Comparison of ENCODE assay signal across 7 cellular contexts in genomic region chr5:159773062-159773924, GRCh38.
DNase-seq lines count a peak whose midpoint lies in the region; ATAC-seq and TF ChIP-seq lines count a peak whose summit lies in the region.

No MANE protein-coding gene starts in this region.

- peak overlapping the region; percentile 64 for H3K4me3 ChIP-seq in coronary artery

- peak overlapping the region; percentile 77 to 89 for H3K27ac ChIP-seq in coronary artery

- no peak for TF ChIP-seq CTCF in GM13976 (IDR thresholded peaks at IDR 0.05; ENCODE audit: borderline replicate concordance, control extremely low read depth, extremely low read depth, insufficient read depth, missing control alignments)
- peak; percentile 45; the same call in 1 of the 2 replicates for TF ChIP-seq CTCF in HFFc6 (IDR thresholded peaks at IDR 0.05)
- TF ChIP-seq CTCF in coronary artery (IDR thresholded peaks at IDR 0.05) = no peak

- H3K4me1 Mint-ChIP-seq in HFFc6 (ENCODE audit: low read depth) = peaks cover 65% of the 10 kb centered on the region

- in situ Hi-C loops in GM13976 (cut with MboI; ENCODE audit: low sequenced_read_pairs, unreplicated experiment) = no loop called here

- H3K9me3 Mint-ChIP-seq in HFFc6 = no peaks in the 10 kb centered on the region

- peak overlapping the region; percentile 66 for H3K4me3 Mint-ChIP-seq in HFFc6

- peaks cover 4% of the 10 kb centered on the region; the same call in 1 of the 2 replicates for H3K27me3 Mint-ChIP-seq in HFFc6 (ENCODE audit: insufficient read depth)

- H3K36me3 Mint-ChIP-seq in HFFc6 (ENCODE audit: low read depth) = peaks cover 7% of the 10 kb centered on the region

- peak overlapping the region; percentile 73 for H3K27ac Mint-ChIP-seq in HFFc6

- peak; percentile 84 for DNase-seq in GM13976 (ENCODE audit: low spot score)
- peak; percentile 84 for DNase-seq in HFFc6
- DNase-seq in NCI-H1092 treated with DMSO at 0.1 percent for 48 hours (lab: John Stamatoyannopoulos, UW) = peak; percentile 29
- DNase-seq in activated CD4-positive, alpha-beta T cell treated with anti-CD3 and anti-CD28 coated beads, Interleukin-2, amount 50 U/mL, for 1 hour = peak; percentile 47
- peak; percentile 94 for DNase-seq in coronary artery (ENCODE audit: low spot score)
- peak; percentile 52 for DNase-seq in left lobe of liver (ENCODE audit: low spot score)
- peak; percentile 81 to 87 for DNase-seq in stimulated activated CD4-positive, alpha-beta T cell treated with anti-CD3 and anti-CD28 coated beads, Interleukin-2, amount 100 ng/mL, for 24 hours

- ATAC-seq in left lobe of liver = peak; percentile 84

Comparison
In these comparisons a context has a peak if more than half of its experiments do, and no peak if none do; other contexts are left out.
1. Peak in every context shown above with its lines: DNase-seq, ATAC-seq, H3K4me3 ChIP-seq and H3K27ac ChIP-seq.
2. DNase-seq: peak in every context shown above with its lines; median percentile 94 in coronary artery; 84 in GM13976; 84 in HFFc6; 84 in stimulated activated CD4-positive, alpha-beta T cell treated with anti-CD3 and anti-CD28 coated beads, Interleukin-2, amount 100 ng/mL, for 24 hours; 52 in left lobe of liver; 47 in activated CD4-positive, alpha-beta T cell treated with anti-CD3 and anti-CD28 coated beads, Interleukin-2, amount 50 U/mL, for 1 hour; 29 in NCI-H1092 treated with DMSO at 0.1 percent for 48 hours.